9 cellular contexts compared by ENCODE assay signal in genomic region chr15:50148362-50148963, GRCh38.
DNase-seq lines count a peak whose midpoint lies in the region; ATAC-seq and TF ChIP-seq lines count a peak whose summit lies in the region.
"Had no signal": no experiment of that assay in that cellular context is flagged by ENCODE, and none has a peak within 500 bp of the region (broad histone marks: within the 10 kb centered on the region; RNA-seq: fewer than 3 reads in every experiment).

No MANE protein-coding gene starts in this region.

- ATAC-seq in HG03159 (IDR thresholded peaks at IDR 0.05; ENCODE audit: unreplicated experiment) (no peak), GM21576 (IDR thresholded peaks at IDR 0.05; ENCODE audit: unreplicated experiment) (no peak)

- H3K4me3 Mint-ChIP-seq in nephron, result no peak overlapping the region

- peaks cover 2% of the 10 kb centered on the region for H3K27me3 Mint-ChIP-seq in nephron (ENCODE audit: low read depth)

- no peak overlapping the region for H3K27ac Mint-ChIP-seq in nephron

- peak; percentile 63 for TF ChIP-seq CTCF in cardiac fibroblast (IDR thresholded peaks at IDR 0.05; ENCODE audit: low read depth, low read length)
- TF ChIP-seq CTCF in nephron (IDR thresholded peaks at IDR 0.05; ENCODE audit: unreplicated experiment in 3 of 3), result peak; percentile 55 to 64 (median 59)

- peak; percentile 33 for DNase-seq in GM04503 (ENCODE audit: low read depth)
- DNase-seq in NCI-H226, result peak; percentile 85
- peak; percentile 74 to 83 for DNase-seq in cardiac fibroblast (ENCODE audit: low read depth in 2 of 2)
- no peak for DNase-seq in HPDE6-E6E7 (ENCODE audit: extremely low spot score)
- no peak for DNase-seq in NOMO-1 treated with DMSO at 0.1 percent for 48 hours (lab: John Stamatoyannopoulos, UW; ENCODE audit: unreplicated experiment)
- DNase-seq: activated T-cell treated with anti-CD3 and anti-CD28 coated beads, Interleukin-2, amount 50 U/mL, for 1 hour had no signal

- H3K4me3 ChIP-seq in cardiac fibroblast (replicated peaks in 1 of 2; ENCODE audit: low read depth in 2 of 2, low read length in 2 of 2), result no peak overlapping the region

- peaks cover 19% of the 10 kb centered on the region for H3K4me1 Mint-ChIP-seq in nephron

- peaks cover 3% of the 10 kb centered on the region for H3K9me3 Mint-ChIP-seq in nephron

- H3K36me3 Mint-ChIP-seq in nephron (ENCODE audit: low read depth), result no peaks in the 10 kb centered on the region

Comparison
In these comparisons a context has a peak if more than half of its experiments do, and no peak if none do; other contexts are left out.
1. DNase-seq: peak in GM04503 (single experiment), NCI-H226 (single experiment) and cardiac fibroblast (2 of 2); none in HPDE6-E6E7 (single experiment) and NOMO-1 treated with DMSO at 0.1 percent for 48 hours (single experiment).